ENCODE assay signal across 9 cellular contexts in the genomic region with DNA sequence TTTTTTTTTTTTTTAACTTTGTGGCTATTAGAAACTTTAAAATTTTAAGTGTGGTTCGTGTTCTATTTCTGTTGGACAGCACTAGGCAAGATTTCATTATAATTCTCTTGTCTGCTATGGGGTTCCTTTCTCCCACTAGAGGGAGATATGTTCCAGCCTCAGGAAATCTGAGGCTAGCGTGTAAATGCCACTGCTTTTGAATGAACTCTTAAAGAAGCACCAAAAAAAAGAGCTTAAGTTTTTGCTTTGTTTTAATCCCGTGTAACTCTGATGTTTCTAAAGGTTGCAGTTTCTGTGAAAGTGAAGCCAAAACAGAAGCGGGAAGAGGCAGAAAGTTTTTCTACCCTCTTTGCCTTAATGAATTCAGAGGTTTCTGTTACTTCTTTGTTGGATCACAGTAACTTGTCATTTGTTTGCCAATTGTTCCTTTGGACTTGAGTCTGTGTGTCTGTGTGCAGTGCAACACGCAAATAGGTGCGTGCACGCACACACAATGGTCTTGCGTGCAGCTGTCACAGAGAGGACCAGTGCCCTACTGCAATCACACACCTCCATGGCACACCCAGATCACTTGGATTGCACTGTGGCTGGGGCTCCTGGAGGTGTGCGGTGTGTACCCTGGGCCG. TPM values are rescaled to one million over a fixed set of nuclear protein-coding genes. Genes with fewer than 3 reads are reported as not detected.
A peak's percentile ranks its signal among the peaks of the same experiment; 100 is the strongest.
DNase-seq lines count a peak whose midpoint lies in the region; ATAC-seq and TF ChIP-seq lines count a peak whose summit lies in the region.
"Had no signal": no experiment of that assay in that cellular context is flagged by ENCODE, and none has a peak within 500 bp of the region (broad histone marks: within the 10 kb centered on the region; RNA-seq: fewer than 3 reads in every experiment).

No MANE protein-coding gene starts in this region.

- H3K4me2 ChIP-seq in PC-9 (no peak overlapping the region; the same call in 1 of the 2 replicates), neuronal stem cell (ENCODE audit: insufficient read depth, low read length, poor library complexity, severe bottlenecking) (no peak overlapping the region)

- intact Hi-C loops in PC-9 (cut with micrococcal nuclease; ENCODE audit: unreplicated experiment): loop anchor here (1.0 kb wide), 2 partner anchors 35 to 39 kb away; no protein-coding TSS in a partner anchor

- no peak overlapping the region for H4K8ac ChIP-seq in neuronal stem cell (ENCODE audit: low read depth, low read length)

- H2AFZ ChIP-seq in PC-9: no peak overlapping the region
- H2AFZ ChIP-seq in neuronal stem cell (ENCODE audit: low read length): no peak overlapping the region

- H3K18ac ChIP-seq in neuronal stem cell (ENCODE audit: low read length): no peak overlapping the region

- H3K27ac ChIP-seq in PC-9: no peak overlapping the region
- no peak overlapping the region for H3K27ac ChIP-seq in neuronal stem cell (replicated peaks; ENCODE audit: low read length)

- H2BK12ac ChIP-seq in neuronal stem cell (ENCODE audit: low read length): no peak overlapping the region

- no peaks in the 10 kb centered on the region for H3K9me3 ChIP-seq in PC-9 (ENCODE audit: insufficient read depth, low read depth)
- peaks cover 0 to 3% of the 10 kb centered on the region in 2 donors for H3K9me3 ChIP-seq in neuronal stem cell (replicated peaks in 1 of 2; ENCODE audit: control insufficient read depth in 2 of 2, insufficient read depth in 1 of 2, low read depth in 1 of 2, low read length in 2 of 2)

- H3K27me3 ChIP-seq in PC-9 (ENCODE audit: insufficient read depth, low read depth) (no peaks in the 10 kb centered on the region), neuronal stem cell (ENCODE audit: control insufficient read depth in 3 of 3, insufficient read depth in 3 of 3, low read depth in 1 of 3, low read length in 3 of 3) (no peaks in the 10 kb centered on the region)

- H4K91ac ChIP-seq in neuronal stem cell (ENCODE audit: low read depth, low read length, poor library complexity): no peak overlapping the region

- no peak overlapping the region for H2BK120ac ChIP-seq in neuronal stem cell (ENCODE audit: low read depth, low read length)

- ATAC-seq in HG02642 (IDR thresholded peaks at IDR 0.05; ENCODE audit: poor library complexity, unreplicated experiment): peak; percentile 58

- no peak overlapping the region for H3K23ac ChIP-seq in neuronal stem cell (ENCODE audit: low read depth, low read length, poor library complexity)

- peak; percentile 24 for DNase-seq in NCI-H748 (lab: John Stamatoyannopoulos, UW; ENCODE audit: unreplicated experiment)
- no peak for DNase-seq in NCI-H748 treated with DMSO at 0.1 percent for 48 hours (lab: John Stamatoyannopoulos, UW)
- no peak for DNase-seq in PC-9
- no peak for DNase-seq in epithelial cell of proximal tubule (ENCODE audit: low read depth)
- DNase-seq in neuronal stem cell (ENCODE audit: low spot score): peak; percentile 24
- DNase-seq in amniotic stem cell (lab: John Stamatoyannopoulos, UW): no peak
- no peak for DNase-seq in activated CD4-positive, CD25-positive, alpha-beta regulatory T cell (lab: John Stamatoyannopoulos, UW)
- DNase-seq: activated T-cell treated with anti-CD3 and anti-CD28 coated beads, Interleukin-2, amount 50 U/mL, for 4 hours had no signal

- POLR2A ChIA-PET in PC-9 (lab: Charles Lee; ENCODE audit: unreplicated experiment): no interaction called here

- no peak overlapping the region for H3K14ac ChIP-seq in neuronal stem cell (ENCODE audit: low read length)

- H3K79me1 ChIP-seq in neuronal stem cell (ENCODE audit: low read depth, low read length): no peaks in the 10 kb centered on the region

- H3K4me1 ChIP-seq in PC-9 (replicated peaks; ENCODE audit: insufficient read depth) (peaks cover under 1% of the 10 kb centered on the region; the same call in 1 of the 2 replicates), neuronal stem cell (ENCODE audit: control insufficient read depth in 2 of 2, insufficient read depth in 1 of 2, low read depth in 1 of 2, low read length in 2 of 2) (peaks cover 5 to 8% of the 10 kb centered on the region in 2 donors)

- H3K79me2 ChIP-seq in PC-9 (ENCODE audit: low read depth): no peaks in the 10 kb centered on the region

- CTCF ChIA-PET in PC-9 (lab: Charles Lee): interaction anchor here (0.6 to 1.2 kb wide), 8 partner anchors 13 to 708 kb away, joined by 3 to 13 read pairs (median 6); no protein-coding TSS in a partner anchor

- no peak overlapping the region for H2BK5ac ChIP-seq in neuronal stem cell (ENCODE audit: low read length)

- no peaks in the 10 kb centered on the region for H4K20me1 ChIP-seq in PC-9 (ENCODE audit: insufficient read depth)

- H2BK15ac ChIP-seq in neuronal stem cell (ENCODE audit: low read length): no peak overlapping the region

- H3K4me3 ChIP-seq in PC-9 (no peak overlapping the region), epithelial cell of proximal tubule (ENCODE audit: low read depth, low read length) (no peak overlapping the region), neuronal stem cell (ENCODE audit: low read length in 2 of 2) (no peak overlapping the region)

- BruUV-seq in PC-9 (replicated peaks; lab: Mats Ljungman, UMichigan): no TSS peak

- H3K4ac ChIP-seq in neuronal stem cell (ENCODE audit: low read length): no peak overlapping the region

- no peaks in the 10 kb centered on the region for H3K36me3 ChIP-seq in PC-9 (ENCODE audit: low read depth)
- H3K36me3 ChIP-seq in neuronal stem cell (replicated peaks in 1 of 2; ENCODE audit: control insufficient read depth in 2 of 2, insufficient read depth in 2 of 2, low read length in 2 of 2): peaks cover 0 to 2% of the 10 kb centered on the region in 2 donors

- H3K9ac ChIP-seq in neuronal stem cell (ENCODE audit: low read depth, low read length, poor library complexity): no peak overlapping the region

- no peak overlapping the region for H2AK5ac ChIP-seq in neuronal stem cell (ENCODE audit: low read depth, low read length)

- H3K9me2 ChIP-seq in PC-9 (ENCODE audit: insufficient read depth): no peaks in the 10 kb centered on the region

- TF ChIP-seq CTCF in PC-9 (conservative IDR thresholded peaks at IDR 0.05) (peak; percentile 72), epithelial cell of proximal tubule (conservative IDR thresholded peaks at IDR 0.05; ENCODE audit: low read depth, low read length) (peak; percentile 83)

- peaks cover 1% of the 10 kb centered on the region; the same call in 1 of the 2 replicates for H3F3A ChIP-seq in PC-9 (ENCODE audit: insufficient read depth, low read depth)

- no CpG with 5 or more reads among the region's 10 CpGs for WGBS in neuronal stem cell (ENCODE audit: extremely low coverage in 2 of 2, insufficient read length in 2 of 2, insufficient replicate concordance in 1 of 2), 2 donors

RNA-seq across cellular contexts. Expression of a gene that starts 32.3 kb away (rescaled TPM):
- total RNA-seq in PC-9 (2021): 5.3 and 10.9 TPM in 2 replicates
- 10.9 and 13.7 TPM in 2 replicates for total RNA-seq in epithelial cell of proximal tubule
- polyA plus RNA-seq in neuronal stem cell (2013, experiment 1 of 2): 6.4 TPM
- 7.0 TPM for polyA plus RNA-seq in neuronal stem cell (2013, experiment 2 of 2)

Comparison
In these comparisons a context has a peak if more than half of its experiments do, and no peak if none do; other contexts are left out.
1. DNase-seq: peak in NCI-H748 (single experiment) and neuronal stem cell (single experiment); none in NCI-H748 treated with DMSO at 0.1 percent for 48 hours (single experiment), PC-9 (0 of 2), epithelial cell of proximal tubule (single experiment), amniotic stem cell (single experiment) and activated CD4-positive, CD25-positive, alpha-beta regulatory T cell (0 of 4).